1 cellular context compared by ENCODE assay signal in the genomic region with DNA sequence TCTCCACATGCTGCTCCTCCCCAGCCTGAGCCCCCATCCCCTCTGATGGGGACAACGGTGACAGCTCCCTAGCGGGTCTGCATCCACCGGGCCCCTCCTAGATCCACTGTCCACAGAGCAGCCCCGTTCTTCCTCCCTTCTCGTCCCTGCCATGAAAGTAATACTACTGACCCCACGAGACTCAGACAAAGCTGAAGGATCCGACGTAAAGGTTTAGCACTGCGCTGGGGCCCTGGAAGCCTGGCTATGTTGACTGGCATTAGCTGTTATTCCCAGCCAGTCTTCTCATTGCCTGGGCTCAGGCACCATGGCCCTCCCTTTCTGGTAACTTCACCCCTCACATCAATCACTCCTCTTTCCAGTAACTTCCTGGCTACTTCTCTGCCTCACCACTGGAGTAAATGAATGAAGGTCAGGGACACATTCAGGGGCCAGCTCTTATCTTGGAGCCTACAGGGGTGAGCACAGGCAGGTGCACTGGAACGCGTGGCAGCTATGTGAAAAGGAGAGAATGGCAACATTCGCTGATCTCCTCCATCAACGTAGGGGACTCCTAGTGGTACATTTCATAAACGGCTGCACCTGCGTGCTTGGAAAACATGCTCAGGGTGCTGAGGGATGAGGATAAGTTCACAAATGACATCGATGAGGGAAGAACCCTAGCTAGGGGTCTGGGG.
TF ChIP-seq lines count a peak whose summit lies in the region.

No MANE protein-coding gene starts in this region.

TF ChIP-seq in WTC11, 78 proteins besides CTCF, POLR2A, EP300 and RAD21 (continued from another document):
- TF ChIP-seq STAT6 (CRISPR knock-in tag; conservative IDR thresholded peaks at IDR 0.05; ENCODE audit: low read depth) = no peak
